In genomic region chrX:78333521-78333920, GRCh38 we compare ENCODE assay signal across 1 cellular context.
TF ChIP-seq lines count a peak whose summit lies in the region.

No MANE protein-coding gene starts in this region.

TF ChIP-seq in HepG2, 621 proteins besides CTCF, POLR2A, EP300 and RAD21 (continued from another document):
- TF ChIP-seq PRDM4 (CRISPR knock-in tag; IDR thresholded peaks at IDR 0.05; ENCODE audit: borderline replicate concordance) = no peak
- TF ChIP-seq MIXL1 (CRISPR knock-in tag; IDR thresholded peaks at IDR 0.05) = no peak
- no peak for TF ChIP-seq FIP1L1 (IDR thresholded peaks at IDR 0.05; ENCODE audit: borderline replicate concordance, insufficient read depth, low read depth, low read length)
- TF ChIP-seq ZNF607 (CRISPR knock-in tag; IDR thresholded peaks at IDR 0.05; ENCODE audit: borderline replicate concordance) = no peak
- TF ChIP-seq NBN (conservative IDR thresholded peaks at IDR 0.05) = no peak
- no peak for TF ChIP-seq RARG (CRISPR knock-in tag; IDR thresholded peaks at IDR 0.05; ENCODE audit: low read depth)
- TF ChIP-seq GABPA (IDR thresholded peaks at IDR 0.05; ENCODE audit: low read depth, low read length) = no peak
- no peak for TF ChIP-seq GABPA (CRISPR knock-in tag; IDR thresholded peaks at IDR 0.05; ENCODE audit: low read depth)
